8 cellular contexts compared by ENCODE assay signal in the genomic region with DNA sequence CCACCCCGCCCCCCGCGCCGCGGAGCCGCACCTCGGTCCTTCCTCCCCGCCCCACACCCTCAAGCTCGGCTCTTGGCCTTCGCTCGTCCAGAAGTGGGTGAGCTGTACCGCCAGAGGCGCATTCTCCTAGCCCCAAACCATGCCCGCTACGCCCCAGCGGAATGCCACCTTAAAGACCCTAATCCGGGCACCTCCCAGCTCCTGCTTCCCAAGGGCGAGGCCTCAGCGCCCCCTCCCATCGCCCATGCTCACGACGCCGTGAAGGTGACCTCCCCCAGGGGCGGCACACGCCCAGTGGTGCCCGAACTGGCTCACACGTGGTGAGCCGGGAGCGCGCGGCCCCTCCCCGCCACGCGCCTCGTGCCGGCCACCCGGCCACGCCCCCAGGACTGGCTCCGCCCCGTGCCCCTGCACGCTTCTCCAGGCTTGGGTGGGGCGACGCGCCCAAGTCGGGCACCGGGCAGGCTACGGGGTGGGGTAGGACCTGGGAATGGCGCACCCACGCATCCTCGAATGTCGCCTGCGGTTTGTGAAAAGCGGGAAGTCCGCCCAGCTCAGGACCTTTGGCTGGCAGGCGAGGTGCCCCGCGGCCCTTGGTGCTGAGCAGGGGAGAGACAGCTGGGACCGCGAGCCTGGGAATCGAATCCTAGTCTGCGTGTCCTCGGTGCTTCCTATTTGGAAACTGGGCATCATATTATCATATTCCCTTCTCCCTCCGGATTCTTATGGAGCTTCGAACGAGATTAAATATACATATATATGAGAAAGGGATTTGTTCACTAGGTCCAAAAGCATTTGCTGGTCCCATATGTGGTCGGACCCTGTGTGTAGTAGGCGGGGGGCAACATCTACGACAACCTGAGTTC. TPM values are rescaled to one million over a fixed set of nuclear protein-coding genes. Genes with fewer than 3 reads are reported as not detected.
DNase-seq lines count a peak whose midpoint lies in the region; ATAC-seq and TF ChIP-seq lines count a peak whose summit lies in the region.

No MANE protein-coding gene starts in this region.

- peak overlapping the region; percentile 75 for H3K4me3 ChIP-seq in BE2C (ENCODE audit: low read depth, low read length)
- H3K4me3 ChIP-seq in choroid plexus epithelial cell (ENCODE audit: low read depth, low read length), result peak overlapping the region; percentile 78

- peak; percentile 48 for ATAC-seq in GM19043 (IDR thresholded peaks at IDR 0.05; ENCODE audit: low read depth, unreplicated experiment)
- ATAC-seq in HG03342 (IDR thresholded peaks at IDR 0.05; ENCODE audit: unreplicated experiment), result peak; percentile 45
- ATAC-seq in left colon, result peak; percentile 84

- intact Hi-C loops in left colon (cut with DNase I, micrococcal nuclease), result no loop called here

- peak; percentile 93 for DNase-seq in BE2C
- peak; percentile 91 to 97 for DNase-seq in NCI-H446 (lab: John Stamatoyannopoulos, UW)
- peak; percentile 87 to 89 for DNase-seq in activated CD4-positive, alpha-beta T cell treated with anti-CD3 and anti-CD28 coated beads for 24 hours (ENCODE audit: low read depth in 2 of 2)
- DNase-seq in choroid plexus epithelial cell (ENCODE audit: low read depth), result peak; percentile 72
- DNase-seq in left colon, result peak; percentile 94 to 98
- DNase-seq in stimulated activated CD4-positive, alpha-beta T cell treated with anti-CD3 and anti-CD28 coated beads, Interleukin-1b, Interleukin-23, amount 100 ng/mL, for 4 hours (ENCODE audit: low read depth in 2 of 2), result peak; percentile 90 to 96

- peaks cover 4% of the 10 kb centered on the region; the same call in 1 of the 2 replicates for H3K36me3 ChIP-seq in BE2C

- peak; percentile 19 for TF ChIP-seq CTCF in BE2C (IDR thresholded peaks at IDR 0.05; ENCODE audit: low read depth, low read length)
- TF ChIP-seq CTCF in choroid plexus epithelial cell (conservative IDR thresholded peaks at IDR 0.05; ENCODE audit: low read depth, low read length), result peak; percentile 54

- no peaks in the 10 kb centered on the region for H3K27me3 ChIP-seq in BE2C

- peaks cover 3% of the 10 kb centered on the region; the same call in 1 of the 2 replicates for H3K4me1 ChIP-seq in BE2C

- H3K9me3 ChIP-seq in BE2C, result no peaks in the 10 kb centered on the region

RNA-seq across cellular contexts. Expression of a gene that starts 0.9 kb away (rescaled TPM):
- 27.4 TPM for polyA plus RNA-seq in BE2C (2012; ENCODE audit: insufficient read depth, insufficient read length, low read depth)
- total RNA-seq in left colon, result 1 to 10 TPM; 3.8 to 5.6 TPM

RNA-seq across cellular contexts. Expression of a gene that starts 22.5 kb away (rescaled TPM):
- polyA plus RNA-seq in BE2C (2012; ENCODE audit: insufficient read depth, insufficient read length, low read depth), result 55.0 TPM
- total RNA-seq in left colon, result 1 to 10 TPM; 9.4 to 10.0 TPM

RNA-seq across cellular contexts. Expression of a gene that starts 27.0 kb away (rescaled TPM):
- polyA plus RNA-seq in BE2C (2012; ENCODE audit: insufficient read depth, insufficient read length, low read depth), result 72.9 TPM
- total RNA-seq in left colon, result 10 to 100 TPM; 10.2 to 13.0 TPM

RNA-seq across cellular contexts. Expression of a gene that starts 33.9 kb away (rescaled TPM):
- 4.6 TPM for polyA plus RNA-seq in BE2C (2012; ENCODE audit: insufficient read depth, insufficient read length, low read depth)
- 10 to 100 TPM; 10.1 to 13.1 TPM for total RNA-seq in left colon

RNA-seq across cellular contexts. Expression of a gene that starts 56.1 kb away (rescaled TPM):
- polyA plus RNA-seq in BE2C (2012; ENCODE audit: insufficient read depth, insufficient read length, low read depth), result 157 TPM
- 10 to 100 TPM in 1 of 2 donors, 1 to 10 TPM in 1; 6.4 to 16.7 TPM for total RNA-seq in left colon

Comparison
In these comparisons a context has a peak if more than half of its experiments do, and no peak if none do; other contexts are left out.
1. Peak in every context shown above with its lines: DNase-seq, ATAC-seq and H3K4me3 ChIP-seq.